Comparison of ENCODE assay signal across 15 cellular contexts in the genomic region with DNA sequence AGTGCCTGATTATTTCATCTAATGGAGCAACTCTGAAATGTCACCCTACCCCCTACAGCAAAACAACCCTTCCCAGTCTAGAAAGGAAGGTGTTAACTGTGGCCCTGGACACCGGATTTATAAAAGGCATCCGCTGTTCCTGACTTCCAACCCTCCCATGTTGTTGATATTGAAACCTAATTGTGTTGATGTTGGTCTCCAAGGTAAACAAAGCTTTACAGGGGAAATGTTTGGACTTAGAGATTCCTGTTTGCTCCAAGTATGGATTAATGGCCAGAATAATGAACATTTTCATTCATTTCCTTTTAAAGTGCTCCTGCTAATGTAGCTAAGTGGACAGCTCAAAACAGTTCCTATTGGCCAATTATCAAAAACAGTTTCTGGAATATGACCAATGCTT. TPM values are rescaled to one million over a fixed set of nuclear protein-coding genes. Genes with fewer than 3 reads are reported as not detected.
DNase-seq lines count a peak whose midpoint lies in the region; ATAC-seq, FAIRE-seq and TF ChIP-seq lines count a peak whose summit lies in the region.
"Had no signal": no experiment of that assay in that cellular context is flagged by ENCODE, and none has a peak within 500 bp of the region (broad histone marks: within the 10 kb centered on the region; RNA-seq: fewer than 3 reads in every experiment).

No MANE protein-coding gene starts in this region.

- H3K4me3 ChIP-seq in brain microvascular endothelial cell (ENCODE audit: low read depth, low read length) = no peak overlapping the region
- no peak overlapping the region for H3K4me3 ChIP-seq in psoas muscle
- H3K4me3 ChIP-seq in effector memory CD4-positive, alpha-beta T cell (ENCODE audit: insufficient read depth, low read depth, low read length, poor library complexity, severe bottlenecking) = no peak overlapping the region

- H3K9me3 ChIP-seq in psoas muscle = peaks cover 5% of the 10 kb centered on the region
- H3K9me3 ChIP-seq in effector memory CD4-positive, alpha-beta T cell (ENCODE audit: control insufficient read depth, low read length) = no peaks in the 10 kb centered on the region

- H3K27ac ChIP-seq in brain microvascular endothelial cell (peak overlapping the region; percentile 61), psoas muscle (peak overlapping the region; percentile 65)
- H3K27ac ChIP-seq in effector memory CD4-positive, alpha-beta T cell (ENCODE audit: insufficient read depth, low read length, poor library complexity, severe bottlenecking) = no peak overlapping the region

- H3K27me3 ChIP-seq in brain microvascular endothelial cell (replicated peaks) (no peaks in the 10 kb centered on the region), psoas muscle (ENCODE audit: insufficient read depth in 3 of 3, low read length in 2 of 3) (no peaks in the 10 kb centered on the region)
- H3K27me3 ChIP-seq in effector memory CD4-positive, alpha-beta T cell (replicated peaks; ENCODE audit: control insufficient read depth, insufficient read depth, low read length, poor library complexity, severe bottlenecking) = no peaks in the 10 kb centered on the region

- no peaks in the 10 kb centered on the region for H3K36me3 ChIP-seq in brain microvascular endothelial cell (replicated peaks)
- no peaks in the 10 kb centered on the region for H3K36me3 ChIP-seq in psoas muscle (ENCODE audit: insufficient read depth in 1 of 2, low read depth in 1 of 2)
- H3K36me3 ChIP-seq in effector memory CD4-positive, alpha-beta T cell (ENCODE audit: control insufficient read depth, insufficient read depth, low read length) = no peaks in the 10 kb centered on the region

- WGBS in psoas muscle, 3 donors = 31 to 41% (median 37%) methylated on average over 2 of the region's 2 CpGs

- in situ Hi-C loops in brain microvascular endothelial cell (cut with HindIII; ENCODE audit: low pct_ligation_motif_present, low sequenced_read_pairs) = no loop called here

- intact Hi-C loops in psoas muscle (cut with DNase I) = loop anchor here in 1 of 2 donors (5.0 kb wide), 2 partner anchors 125 to 140 kb away; no protein-coding TSS in a partner anchor

- DNase-seq in EH (ENCODE audit: low read depth) = peak; percentile 47
- DNase-seq in brain microvascular endothelial cell = no peak
- no peak for DNase-seq in psoas muscle
- DNase-seq in NCI-H345 (lab: John Stamatoyannopoulos, UW) = no peak
- DNase-seq in effector memory CD4-positive, alpha-beta T cell = no peak
- no peak for DNase-seq in GM19240 (ENCODE audit: insufficient read length, low spot score)
- DNase-seq: CD8-positive, alpha-beta T cell; left cardiac atrium; naive thymus-derived CD4-positive, alpha-beta T cell; NCI-H1930; NCI-H69 had no signal

- H3K4me1 ChIP-seq in psoas muscle = peaks cover 28% of the 10 kb centered on the region
- no peaks in the 10 kb centered on the region for H3K4me1 ChIP-seq in effector memory CD4-positive, alpha-beta T cell (ENCODE audit: control insufficient read depth, insufficient read depth, low read length, poor library complexity, severe bottlenecking)

- TF ChIP-seq CTCF in brain microvascular endothelial cell (IDR thresholded peaks at IDR 0.05; ENCODE audit: low read depth, low read length, missing control alignments) = no peak
- TF ChIP-seq CTCF in psoas muscle (IDR thresholded peaks at IDR 0.05) = no peak

- peak; percentile 9 for FAIRE-seq in islet of Langerhans (lab: Jason Lieb, UNC)
- FAIRE-seq: H54 had no signal

- ATAC-seq in psoas muscle = no peak
- ATAC-seq in GM21526 (IDR thresholded peaks at IDR 0.05; ENCODE audit: low FRiP score, unreplicated experiment) = no peak
- ATAC-seq: CD8-positive, alpha-beta T cell; naive thymus-derived CD4-positive, alpha-beta T cell; WTC11 had no signal

RNA-seq across cellular contexts. Expression of gene LMCD1, which starts 19.4 kb away (rescaled TPM):
- total RNA-seq in psoas muscle = 1,000 to 10,000 TPM in 1 of 4 donors, 100 to 1,000 TPM in 3; 340 to 1,074 (median 476) TPM
- 1,000 to 10,000 TPM in 1 of 3 donors, 100 to 1,000 TPM in 1, 10 to 100 TPM in 1; 83.0 to 1,120 (median 129) TPM for polyA plus RNA-seq in psoas muscle
- polyA plus RNA-seq: naive thymus-derived CD4-positive, alpha-beta T cell had no signal
